In genomic region chr1:39782103-39782502, GRCh38 we compare ENCODE assay signal across 24 cellular contexts. TPM values are rescaled to one million over a fixed set of nuclear protein-coding genes. Genes with fewer than 3 reads are reported as not detected.
DNase-seq lines count a peak whose midpoint lies in the region; ATAC-seq, FAIRE-seq and TF ChIP-seq lines count a peak whose summit lies in the region.
"Had no signal": no experiment of that assay in that cellular context is flagged by ENCODE, and none has a peak within 500 bp of the region (broad histone marks: within the 10 kb centered on the region; RNA-seq: fewer than 3 reads in every experiment).

No MANE protein-coding gene starts in this region.

- H3K79me2 ChIP-seq in GM23338 (replicated peaks; ENCODE audit: insufficient read depth), result no peaks in the 10 kb centered on the region

- H3K36me3 Mint-ChIP-seq in GM23338 (ENCODE audit: low read depth), result no peaks in the 10 kb centered on the region
- H3K36me3 Mint-ChIP-seq: CD8-positive, alpha-beta T cell had no signal

- H3K27ac ChIP-seq in HEK293 (ENCODE audit: extremely low read depth, low read depth, low read length), result no peak overlapping the region
- no peak overlapping the region for H3K27ac ChIP-seq in kidney (ENCODE audit: low read depth in 2 of 2, low read length in 2 of 2)
- H3K27ac ChIP-seq in GM23338 (ENCODE audit: low read depth), result no peak overlapping the region
- H3K27ac ChIP-seq: 22Rv1; A549; BLaER1 treated with 17β-estradiol and CSF1 and Interleukin-3, amounts not matched to agents 10 nM and 100 nM; C4-2B had no signal

- H3K9me3 ChIP-seq in HEK293 (ENCODE audit: control insufficient read depth, insufficient read depth, low read depth, low read length) (no peaks in the 10 kb centered on the region), kidney (ENCODE audit: control insufficient read depth in 1 of 2, low read length in 2 of 2) (no peaks in the 10 kb centered on the region)
- H3K9me3 ChIP-seq: A549; BLaER1 treated with 17β-estradiol and CSF1 and Interleukin-3, amounts not matched to agents 10 nM and 100 nM; Caco-2 had no signal

- H2AFZ ChIP-seq in GM23338, result no peak overlapping the region

- intact Hi-C loops in kidney (cut with DNase I), result no loop called here
- intact Hi-C loops in sciatic nerve (cut with DNase I), result no loop called here

- peaks cover 32% of the 10 kb centered on the region for H3K27me3 Mint-ChIP-seq in GM23338 (ENCODE audit: insufficient read depth, low read depth, poor library complexity)

- no peak for ATAC-seq in sciatic nerve
- ATAC-seq in GM23338, result no peak
- ATAC-seq: A549; CD8-positive, alpha-beta T cell had no signal

- CTCF ChIA-PET in HEK293 (lab: Yijun Ruan, JAX), result interaction anchor here (0.5 to 2.2 kb wide), 3 partner anchors 16 to 45 kb away, joined by 3 to 9 read pairs (median 4); no protein-coding TSS in a partner anchor

- TF ChIP-seq POLR2A in H54 (IDR thresholded peaks at IDR 0.05; ENCODE audit: low read depth, low read length), result no peak

- no peak for FAIRE-seq in kidney (lab: Jason Lieb, UNC)
- no peak for FAIRE-seq in H54 (lab: Jason Lieb, UNC)
- FAIRE-seq: A549, D721Med, G401.6, GM12891, GM19239 had no signal

- TF ChIP-seq CTCF in HEK293 (tag by site-specific recombination; IDR thresholded peaks at IDR 0.05) (no peak), kidney (IDR thresholded peaks at IDR 0.05; ENCODE audit: borderline replicate concordance, extremely low read depth, insufficient read depth) (no peak), GM23338 (conservative IDR thresholded peaks at IDR 0.05; ENCODE audit: low read depth in 2 of 2) (no peak)

- no peak overlapping the region for H3K4me3 ChIP-seq in HEK293 (ENCODE audit: low read depth, low read length)
- no peak overlapping the region for H3K4me3 ChIP-seq in kidney (ENCODE audit: low read length in 2 of 2)
- no peak overlapping the region for H3K4me3 ChIP-seq in GM23338
- H3K4me3 ChIP-seq: A549; BLaER1 treated with 17β-estradiol and CSF1 and Interleukin-3, amounts not matched to agents 10 nM and 100 nM had no signal

- H3K27ac Mint-ChIP-seq in GM23338, result no peak overlapping the region
- H3K27ac Mint-ChIP-seq: B cell; CD4-positive, alpha-beta T cell; CD8-positive, alpha-beta T cell had no signal

- no peak overlapping the region for H3K4me3 Mint-ChIP-seq in GM23338
- H3K4me3 Mint-ChIP-seq: B cell; CD4-positive, alpha-beta T cell; CD8-positive, alpha-beta T cell had no signal

- H3K36me3 ChIP-seq in HEK293 (ENCODE audit: control insufficient read depth in 2 of 2, insufficient read depth in 1 of 2, low read length in 2 of 2) (no peaks in the 10 kb centered on the region), kidney (ENCODE audit: control insufficient read depth in 1 of 2, insufficient read depth in 2 of 2, low read length in 2 of 2) (no peaks in the 10 kb centered on the region), GM23338 (ENCODE audit: insufficient read depth) (no peaks in the 10 kb centered on the region)
- H3K36me3 ChIP-seq: BLaER1 treated with 17β-estradiol and CSF1 and Interleukin-3, amounts not matched to agents 10 nM and 100 nM had no signal

- no peak overlapping the region for H3K9ac ChIP-seq in kidney (ENCODE audit: low read length in 2 of 2)

- no peaks in the 10 kb centered on the region for H3K9me2 ChIP-seq in GM23338 (ENCODE audit: insufficient read depth)

- peaks cover 35% of the 10 kb centered on the region for H3K27me3 ChIP-seq in GM23338 (ENCODE audit: insufficient read depth)
- H3K27me3 ChIP-seq: BLaER1 treated with 17β-estradiol and CSF1 and Interleukin-3, amounts not matched to agents 10 nM and 100 nM had no signal

- DNase-seq in kidney (peak; percentile 36), mesenteric fat pad (ENCODE audit: low spot score) (peak; percentile 51), sciatic nerve (ENCODE audit: low spot score) (peak; percentile 12), H54 (ENCODE audit: insufficient read length, low spot score) (no peak), GM23338 (ENCODE audit: low spot score) (no peak)
- no peak for DNase-seq in activated CD4-positive, alpha-beta T cell treated with anti-CD3 and anti-CD28 coated beads for 48 hours
- DNase-seq: AML-193; Caco-2; Calu3; CD4-positive, alpha-beta T cell; CD8-positive, alpha-beta T cell; DMS79 treated with DMSO at 0.1 percent for 48 hours; GF-D8 had no signal

- no peaks in the 10 kb centered on the region for H3K9me3 Mint-ChIP-seq in GM23338
- H3K9me3 Mint-ChIP-seq: CD4-positive, alpha-beta T cell; CD8-positive, alpha-beta T cell had no signal

- peaks cover 4% of the 10 kb centered on the region; the same call in 2 of the 3 replicates for H3K4me1 Mint-ChIP-seq in GM23338

- H3K4me2 ChIP-seq in GM23338, result no peak overlapping the region
- H3K4me2 ChIP-seq: A549 had no signal

- no peaks in the 10 kb centered on the region for H3F3A ChIP-seq in GM23338 (replicated peaks; ENCODE audit: low read depth)

- H3K4me1 ChIP-seq in HEK293 (ENCODE audit: control insufficient read depth, insufficient read depth, low read length) (peaks cover 2% of the 10 kb centered on the region), kidney (ENCODE audit: control insufficient read depth in 1 of 2, insufficient read depth in 1 of 2, low read depth in 1 of 2, low read length in 2 of 2) (no peaks in the 10 kb centered on the region), GM23338 (ENCODE audit: insufficient read depth) (no peaks in the 10 kb centered on the region)
- H3K4me1 ChIP-seq: A549 had no signal

- no peaks in the 10 kb centered on the region for H4K20me1 ChIP-seq in GM23338 (replicated peaks; ENCODE audit: insufficient read depth)
- H4K20me1 ChIP-seq: BLaER1 treated with 17β-estradiol and CSF1 and Interleukin-3, amounts not matched to agents 10 nM and 100 nM had no signal

- POLR2A ChIA-PET in HEK293 (lab: Yijun Ruan, JAX), result interaction anchor here (0.7 kb wide), 1 partner anchor 15 kb away, joined by 3 read pairs; no protein-coding TSS in a partner anchor

TF ChIP-seq in HEK293, 187 proteins besides CTCF, POLR2A, EP300 and RAD21:
- TF ChIP-seq ZNF624 (tag by site-specific recombination; IDR thresholded peaks at IDR 0.05) (no peak), ZIC2 (tag by site-specific recombination; IDR thresholded peaks at IDR 0.05) (peak; percentile 44)

TF ChIP-seq in GM23338, 12 proteins besides CTCF, POLR2A, EP300 and RAD21 (continues in another document):
- TF ChIP-seq EZH2phosphoT487 (IDR thresholded peaks at IDR 0.05; ENCODE audit: unreplicated experiment) (no peak), CREB1 (CRISPR knock-in tag; IDR thresholded peaks at IDR 0.05; ENCODE audit: low read depth) (no peak), ZNF331 (CRISPR knock-in tag; IDR thresholded peaks at IDR 0.05; ENCODE audit: low read depth) (no peak), STAT1 (IDR thresholded peaks at IDR 0.05; ENCODE audit: unreplicated experiment) (no peak), ETS1 (IDR thresholded peaks at IDR 0.05) (no peak)

RNA-seq across cellular contexts. Expression of gene BMP8B, which starts 6.6 kb away (rescaled TPM):
- total RNA-seq in kidney, result 4.9 TPM
- 0.34 TPM for polyA plus RNA-seq in kidney (ENCODE audit: insufficient read depth, low read depth, low replicate concordance)
- total RNA-seq in mesenteric fat pad, result 0.74 TPM
- total RNA-seq in sciatic nerve, result 40.2 TPM
- total RNA-seq in GM23338 (2014; rRNA removed; shearing (Covaris generic)), result 0.43 and 0.90 TPM in 2 replicates
- 0.16 and 0.17 TPM in 2 replicates for polyA plus RNA-seq in GM23338 (2016; fragmentation: Nextera tagmentation; extraction: Ambion mirVana)

RNA-seq across cellular contexts. Expression of gene OXCT2, which starts 11.0 kb away (rescaled TPM):
- total RNA-seq in kidney (0.98 TPM), mesenteric fat pad (0.87 TPM), sciatic nerve (8.5 TPM)
- polyA plus RNA-seq in kidney (ENCODE audit: insufficient read depth, low read depth, low replicate concordance) (0.32 TPM), GM23338 (2016; fragmentation: Nextera tagmentation; extraction: Ambion mirVana) (1.1 and 1.4 TPM in 2 replicates)
- total RNA-seq in GM23338 (2014; rRNA removed; shearing (Covaris generic)), result 2.8 and 4.0 TPM in 2 replicates
- total RNA-seq: A172; CD4-positive, alpha-beta T cell had no signal

RNA-seq across cellular contexts. Expression of gene PPIE, which starts 43.4 kb away (rescaled TPM):
- total RNA-seq in kidney (58.6 TPM), mesenteric fat pad (28.2 TPM), sciatic nerve (41.5 TPM)
- polyA plus RNA-seq in kidney (ENCODE audit: insufficient read depth, low read depth, low replicate concordance) (52.0 TPM), GM23338 (2016; fragmentation: Nextera tagmentation; extraction: Ambion mirVana) (50.3 and 51.9 TPM in 2 replicates)
- 24.3 and 27.8 TPM in 2 replicates for total RNA-seq in GM23338 (2014; rRNA removed; shearing (Covaris generic))

Comparison
In these comparisons a context has a peak if more than half of its experiments do, and no peak if none do; other contexts are left out.
1. DNase-seq: peak in kidney (single experiment), mesenteric fat pad (single experiment) and sciatic nerve (single experiment); none in H54 (single experiment), GM23338 (single experiment) and activated CD4-positive, alpha-beta T cell treated with anti-CD3 and anti-CD28 coated beads for 48 hours (single experiment).